In the genomic region with DNA sequence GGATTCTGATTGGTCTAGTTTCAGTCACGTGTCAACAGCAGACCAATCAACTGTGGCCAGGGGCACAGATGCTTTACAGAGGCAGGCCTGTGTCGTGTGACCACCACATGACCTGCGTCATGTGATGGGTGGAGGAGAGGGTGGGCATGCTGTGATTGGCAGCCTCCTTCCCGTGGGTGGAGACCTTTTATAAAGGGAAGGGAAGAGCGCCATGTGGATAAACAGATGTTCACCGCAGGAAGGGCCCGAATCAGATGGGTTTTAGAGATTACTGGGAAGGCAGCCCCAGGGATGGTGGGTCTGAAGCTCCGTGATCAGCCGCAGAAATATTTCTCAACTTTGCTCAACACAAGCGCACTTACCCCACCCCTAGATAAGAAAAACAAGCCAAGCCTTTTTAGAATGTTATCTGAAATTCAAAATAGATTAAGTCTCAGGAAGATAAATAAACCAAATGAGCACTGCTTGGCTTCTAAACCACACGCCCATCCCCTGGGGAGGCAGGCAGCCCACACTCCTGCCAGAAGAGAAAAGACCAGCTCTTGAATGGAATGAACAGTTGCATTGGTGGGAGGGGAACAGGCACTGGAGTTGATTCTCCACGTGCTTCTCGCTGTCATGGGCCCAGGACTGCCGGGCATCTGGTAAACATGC, we compare ENCODE assay signal across 8 cellular contexts. TPM values are rescaled to one million over a fixed set of nuclear protein-coding genes. Genes with fewer than 3 reads are reported as not detected.
DNase-seq lines count a peak whose midpoint lies in the region; ATAC-seq and TF ChIP-seq lines count a peak whose summit lies in the region.

No MANE protein-coding gene starts in this region.

- no peak for TF ChIP-seq EP300 in Ishikawa (IDR thresholded peaks at IDR 0.05; ENCODE audit: borderline replicate concordance)

- no peaks in the 10 kb centered on the region for H3K9me3 Mint-ChIP-seq in activated naive CD4-positive, alpha-beta T cell treated with anti-CD3 and anti-CD28 coated beads, Interleukin-2, amount 50 U/mL, for 72 hours

- DNase-seq in AG04450 (ENCODE audit: low read depth, low spot score) (peak; percentile 94), brain microvascular endothelial cell (peak; percentile 99), lung microvascular endothelial cell (ENCODE audit: low read depth in 2 of 2) (peak; percentile 80 to 93)
- no peak for DNase-seq in stimulated activated CD4-positive, alpha-beta T cell treated with anti-CD3 and anti-CD28 coated beads, Interleukin-4, amount 100 ng/mL, for 1 hour
- no peak for DNase-seq in activated naive CD4-positive, alpha-beta T cell treated with anti-CD3 and anti-CD28 coated beads, Interleukin-2, amount 50 U/mL, for 72 hours (ENCODE audit: low spot score in 2 of 2)

- POLR2A ChIA-PET in AG04450 (lab: Yijun Ruan, JAX) = interaction anchor here (0.5 to 1.2 kb wide), 8 partner anchors 39 to 142 kb away, joined by 3 to 12 read pairs (median 3); a partner anchor contains a TSS

- peak overlapping the region; percentile 95 for H3K27ac ChIP-seq in AG04450 (ENCODE audit: low read depth, low read length)
- H3K27ac ChIP-seq in brain microvascular endothelial cell = peak overlapping the region; percentile 79

- no peak for ATAC-seq in GM21390 (IDR thresholded peaks at IDR 0.05; ENCODE audit: unreplicated experiment)
- no peak for ATAC-seq in HG02571 (IDR thresholded peaks at IDR 0.05; ENCODE audit: unreplicated experiment)
- no peak for ATAC-seq in activated naive CD4-positive, alpha-beta T cell treated with anti-CD3 and anti-CD28 coated beads, Interleukin-2, amount 50 U/mL, for 72 hours

- no peaks in the 10 kb centered on the region; the same call in 1 of the 2 replicates for H3K9me3 ChIP-seq in AG04450 (ENCODE audit: control insufficient read depth, insufficient read depth, low read length)

- peaks cover 0 to 7% of the 10 kb centered on the region in 2 donors for H3K36me3 Mint-ChIP-seq in activated naive CD4-positive, alpha-beta T cell treated with anti-CD3 and anti-CD28 coated beads, Interleukin-2, amount 50 U/mL, for 72 hours

- H3K27me3 ChIP-seq in AG04450 (ENCODE audit: control insufficient read depth, insufficient read depth, low read length) = no peaks in the 10 kb centered on the region
- H3K27me3 ChIP-seq in brain microvascular endothelial cell (replicated peaks) = no peaks in the 10 kb centered on the region

- H3K27ac Mint-ChIP-seq in activated naive CD4-positive, alpha-beta T cell treated with anti-CD3 and anti-CD28 coated beads, Interleukin-2, amount 50 U/mL, for 72 hours = no peak overlapping the region

- TF ChIP-seq CTCF in AG04450 (IDR thresholded peaks at IDR 0.05; ENCODE audit: low read depth, low read length) (no peak), brain microvascular endothelial cell (IDR thresholded peaks at IDR 0.05; ENCODE audit: low read depth, low read length, missing control alignments) (no peak)

- CTCF ChIA-PET in AG04450 (lab: Charles Lee) = interaction anchor here (1.2 kb wide), 1 partner anchor 33 kb away, joined by 5 read pairs; no protein-coding TSS in a partner anchor

- no peak for TF ChIP-seq RAD21 in Ishikawa (IDR thresholded peaks at IDR 0.05; ENCODE audit: low read depth)

- H3K4me3 ChIP-seq in AG04450 (ENCODE audit: low read depth, low read length) = no peak overlapping the region
- no peak overlapping the region for H3K4me3 ChIP-seq in brain microvascular endothelial cell (ENCODE audit: low read depth, low read length)

- in situ Hi-C loops in brain microvascular endothelial cell (cut with HindIII; ENCODE audit: low pct_ligation_motif_present, low sequenced_read_pairs) = loop anchor here (25.0 kb wide), 1 partner anchor 152 kb away; no protein-coding TSS in a partner anchor

- no peaks in the 10 kb centered on the region for H3K36me3 ChIP-seq in brain microvascular endothelial cell (replicated peaks)

TF ChIP-seq in Ishikawa, 13 proteins besides CTCF, POLR2A, EP300 and RAD21:
- TF ChIP-seq, protein P1, sequence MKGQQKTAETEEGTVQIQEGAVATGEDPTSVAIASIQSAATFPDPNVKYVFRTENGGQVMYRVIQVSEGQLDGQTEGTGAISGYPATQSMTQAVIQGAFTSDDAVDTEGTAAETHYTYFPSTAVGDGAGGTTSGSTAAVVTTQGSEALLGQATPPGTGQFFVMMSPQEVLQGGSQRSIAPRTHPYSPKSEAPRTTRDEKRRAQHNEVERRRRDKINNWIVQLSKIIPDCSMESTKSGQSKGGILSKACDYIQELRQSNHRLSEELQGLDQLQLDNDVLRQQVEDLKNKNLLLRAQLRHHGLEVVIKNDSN (IDR thresholded peaks at IDR 0.05) = peak; percentile 91
- TF ChIP-seq TCF12 (IDR thresholded peaks at IDR 0.05; ENCODE audit: low read depth) (no peak), TEAD4 (IDR thresholded peaks at IDR 0.05) (no peak), YY1 (IDR thresholded peaks at IDR 0.05; ENCODE audit: low read depth) (no peak)

RNA-seq across cellular contexts. Expression of a gene that starts 43.6 kb away (rescaled TPM):
- polyA plus RNA-seq in AG04450 (2011; rRNA removed) = 0.24 and 0.29 TPM in 2 replicates
- polyA minus RNA-seq in AG04450 (2011; rRNA and poly(A)+ RNA removed) = 0.28 and 0.39 TPM in 2 replicates
- 1.1 and 1.4 TPM in 2 replicates for total RNA-seq in lung microvascular endothelial cell
- total RNA-seq in activated naive CD4-positive, alpha-beta T cell treated with anti-CD3 and anti-CD28 coated beads, Interleukin-2, amount 50 U/mL, for 72 hours = under 1 TPM in 1 of 2 donors, not detected in 1; 0.18 TPM

Comparison
In these comparisons a context has a peak if more than half of its experiments do, and no peak if none do; other contexts are left out.
1. DNase-seq: peak in AG04450 (single experiment), brain microvascular endothelial cell (single experiment) and lung microvascular endothelial cell (2 of 2); none in stimulated activated CD4-positive, alpha-beta T cell treated with anti-CD3 and anti-CD28 coated beads, Interleukin-4, amount 100 ng/mL, for 1 hour (single experiment) and activated naive CD4-positive, alpha-beta T cell treated with anti-CD3 and anti-CD28 coated beads, Interleukin-2, amount 50 U/mL, for 72 hours (0 of 2).